12 cellular contexts compared by ENCODE assay signal in the genomic region with DNA sequence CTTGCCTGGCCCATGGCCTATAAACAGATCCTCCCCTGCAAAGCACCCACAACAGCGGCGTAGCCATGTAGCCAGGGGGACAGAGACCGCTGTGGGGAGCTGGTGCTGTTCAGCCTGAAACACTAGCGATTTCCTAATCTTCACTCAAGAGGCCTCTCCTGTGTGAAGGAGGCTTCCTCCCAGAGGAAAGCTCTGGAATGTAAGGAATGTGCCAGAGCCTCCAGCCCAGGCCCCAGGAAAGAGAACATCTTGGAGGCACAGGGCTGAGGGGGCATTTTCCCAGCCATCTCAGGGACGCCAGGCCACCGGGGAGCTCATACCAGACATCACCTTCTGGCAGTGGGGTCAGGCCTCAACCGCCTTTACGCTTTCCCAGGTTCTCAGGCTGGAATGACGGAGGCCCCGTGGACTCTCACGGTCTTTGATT. TPM values are rescaled to one million over a fixed set of nuclear protein-coding genes. Genes with fewer than 3 reads are reported as not detected.
DNase-seq lines count a peak whose midpoint lies in the region; ATAC-seq and TF ChIP-seq lines count a peak whose summit lies in the region.
"Had no signal": no experiment of that assay in that cellular context is flagged by ENCODE, and none has a peak within 500 bp of the region (broad histone marks: within the 10 kb centered on the region; RNA-seq: fewer than 3 reads in every experiment).

No MANE protein-coding gene starts in this region.

- peaks cover 11% of the 10 kb centered on the region for H3K4me1 ChIP-seq in osteoblast (ENCODE audit: insufficient read depth, low read length)

- no peak for ATAC-seq in activated T-helper 17 cell treated with anti-CD3 and anti-CD28 coated beads, Interleukin-2, amount 50 U/mL, for 72 hours (replicated peaks)
- no peak for ATAC-seq in left lobe of liver

- TF ChIP-seq CTCF in fibroblast of the aortic adventitia (IDR thresholded peaks at IDR 0.05; ENCODE audit: insufficient read depth, low read length) = no peak
- TF ChIP-seq CTCF in osteoblast (IDR thresholded peaks at IDR 0.05; ENCODE audit: extremely low read depth, low read depth, low read length) = no peak

- no peak overlapping the region for H3K27ac Mint-ChIP-seq in activated T-helper 17 cell treated with anti-CD3 and anti-CD28 coated beads, Interleukin-2, amount 50 U/mL, for 72 hours

- H3K4me3 ChIP-seq in fibroblast of the aortic adventitia (ENCODE audit: low read depth, low read length) (no peak overlapping the region), osteoblast (ENCODE audit: insufficient read depth, low read length) (no peak overlapping the region)

- no peaks in the 10 kb centered on the region for H3K27me3 ChIP-seq in osteoblast (ENCODE audit: insufficient read depth, low read length)

- peak overlapping the region; percentile 50 for H2AFZ ChIP-seq in osteoblast (ENCODE audit: low read length)

- H3K36me3 ChIP-seq in osteoblast (ENCODE audit: insufficient read depth, low read length) = no peaks in the 10 kb centered on the region

- no peak overlapping the region for H3K4me2 ChIP-seq in osteoblast (ENCODE audit: insufficient read depth, low read length)

- no peaks in the 10 kb centered on the region for H3K27me3 Mint-ChIP-seq in activated T-helper 17 cell treated with anti-CD3 and anti-CD28 coated beads, Interleukin-2, amount 50 U/mL, for 72 hours

- peak overlapping the region; percentile 53 for H3K27ac ChIP-seq in osteoblast (ENCODE audit: low read depth, low read length)

- peaks cover 3% of the 10 kb centered on the region for H4K20me1 ChIP-seq in osteoblast (ENCODE audit: insufficient read depth, low read length)

- peak; percentile 96 for DNase-seq in ELF-1 (ENCODE audit: low read depth, low spot score)
- peak; percentile 62 for DNase-seq in RPMI7951 (ENCODE audit: low read depth)
- DNase-seq in fibroblast of the aortic adventitia (ENCODE audit: low read depth) = peak; percentile 72
- peak; percentile 72 for DNase-seq in osteoblast (ENCODE audit: insufficient read length, low spot score, missing footprints)
- DNase-seq in NCI-H1092 (lab: John Stamatoyannopoulos, UW) = no peak
- DNase-seq in NCI-H1092 treated with DMSO at 0.1 percent for 48 hours (lab: John Stamatoyannopoulos, UW) = no peak
- DNase-seq in left lobe of liver (ENCODE audit: low spot score) = no peak
- DNase-seq: amniotic stem cell, NCI-H510A, small intestine, SW 1271 had no signal

- H3K4me1 Mint-ChIP-seq in activated T-helper 17 cell treated with anti-CD3 and anti-CD28 coated beads, Interleukin-2, amount 50 U/mL, for 72 hours = peaks cover 29% of the 10 kb centered on the region

- H3K79me2 ChIP-seq in osteoblast (ENCODE audit: insufficient read depth, low read length) = peaks cover 5% of the 10 kb centered on the region

- H3K36me3 Mint-ChIP-seq in activated T-helper 17 cell treated with anti-CD3 and anti-CD28 coated beads, Interleukin-2, amount 50 U/mL, for 72 hours (ENCODE audit: low read depth) = peaks cover 77% of the 10 kb centered on the region

- H3K4me3 Mint-ChIP-seq in activated T-helper 17 cell treated with anti-CD3 and anti-CD28 coated beads, Interleukin-2, amount 50 U/mL, for 72 hours = no peak overlapping the region

- no peaks in the 10 kb centered on the region for H3K9me3 Mint-ChIP-seq in activated T-helper 17 cell treated with anti-CD3 and anti-CD28 coated beads, Interleukin-2, amount 50 U/mL, for 72 hours

- H3K9me3 ChIP-seq in osteoblast (ENCODE audit: low read depth, low read length) = peaks cover 4% of the 10 kb centered on the region

RNA-seq across cellular contexts. Expression of a gene that starts 24.0 kb away (rescaled TPM):
- 0.39 and 0.48 TPM in 2 replicates for total RNA-seq in RPMI7951 (2014; rRNA removed; shearing (Covaris generic))
- total RNA-seq in fibroblast of the aortic adventitia (ENCODE audit: low replicate concordance) (0.72 and 2.0 TPM in 2 replicates), osteoblast (1.8 TPM in 2 replicates), left lobe of liver (0.60 TPM)
- total RNA-seq in activated T-helper 17 cell treated with anti-CD3 and anti-CD28 coated beads, Interleukin-2, amount 50 U/mL, for 72 hours = 100 to 1,000 TPM in 1 of 2 donors, 10 to 100 TPM in 1; 81.2 to 166 TPM

RNA-seq across cellular contexts. Expression of a gene that starts 59.6 kb away (rescaled TPM):
- not detected in 2 replicates for total RNA-seq in RPMI7951 (2014; rRNA removed; shearing (Covaris generic))
- total RNA-seq in fibroblast of the aortic adventitia (ENCODE audit: low replicate concordance) (not detected in 2 replicates), osteoblast (not detected in 2 replicates), left lobe of liver (not detected)
- 1 to 10 TPM in 1 of 2 donors, not detected in 1; 1.2 TPM for total RNA-seq in activated T-helper 17 cell treated with anti-CD3 and anti-CD28 coated beads, Interleukin-2, amount 50 U/mL, for 72 hours

Comparison
In these comparisons a context has a peak if more than half of its experiments do, and no peak if none do; other contexts are left out.
1. DNase-seq: peak in ELF-1 (single experiment), RPMI7951 (single experiment), fibroblast of the aortic adventitia (single experiment) and osteoblast (single experiment); none in NCI-H1092 (single experiment), NCI-H1092 treated with DMSO at 0.1 percent for 48 hours (single experiment) and left lobe of liver (single experiment).
2. RNA of a gene that starts 24.0 kb away (total RNA-seq): 81.2 to 166 TPM in activated T-helper 17 cell treated with anti-CD3 and anti-CD28 coated beads, Interleukin-2, amount 50 U/mL, for 72 hours; 1.8 TPM in osteoblast, 0.72 to 2.0 TPM in fibroblast of the aortic adventitia, 0.60 TPM in left lobe of liver (single experiment) and 0.39 to 0.48 TPM in RPMI7951; every median in the first group is over 10 times any median in the second.